ENCODE assay signal across 19 cellular contexts in genomic region chr19:41697198-41697855, GRCh38. TPM values are rescaled to one million over a fixed set of nuclear protein-coding genes. Genes with fewer than 3 reads are reported as not detected.
DNase-seq lines count a peak whose midpoint lies in the region; ATAC-seq and TF ChIP-seq lines count a peak whose summit lies in the region.
"Had no signal": no experiment of that assay in that cellular context is flagged by ENCODE, and none has a peak within 500 bp of the region (broad histone marks: within the 10 kb centered on the region; RNA-seq: fewer than 3 reads in every experiment).

No MANE protein-coding gene starts in this region.

- TF ChIP-seq CTCF in type B pancreatic cell (conservative IDR thresholded peaks at IDR 0.05): no peak

- H3K4me3 Mint-ChIP-seq in activated T-cell treated with anti-CD3 and anti-CD28 coated beads, Interleukin-2, amount 50 U/mL, for 24 hours: no peak overlapping the region
- no peak overlapping the region for H3K4me3 Mint-ChIP-seq in activated T-cell treated with anti-CD3 and anti-CD28 coated beads, Interleukin-2, amount 50 U/mL, for 4 hours
- H3K4me3 Mint-ChIP-seq in type B pancreatic cell: no peak overlapping the region
- H3K4me3 Mint-ChIP-seq: CD8-positive, alpha-beta T cell; HFFc6 had no signal

- no peak for ATAC-seq in activated T-cell treated with anti-CD3 and anti-CD28 coated beads, Interleukin-2, amount 50 U/mL, for 4 hours
- no peak for ATAC-seq in HG03354 (IDR thresholded peaks at IDR 0.05; ENCODE audit: poor library complexity, severe bottlenecking, unreplicated experiment)
- ATAC-seq: CD8-positive, alpha-beta T cell; PC-3 had no signal

- H3K4me1 Mint-ChIP-seq in activated T-cell treated with anti-CD3 and anti-CD28 coated beads, Interleukin-2, amount 50 U/mL, for 24 hours (ENCODE audit: low read depth): no peaks in the 10 kb centered on the region
- no peaks in the 10 kb centered on the region for H3K4me1 Mint-ChIP-seq in activated T-cell treated with anti-CD3 and anti-CD28 coated beads, Interleukin-2, amount 50 U/mL, for 4 hours (ENCODE audit: low read depth)
- H3K4me1 Mint-ChIP-seq in type B pancreatic cell (ENCODE audit: unreplicated experiment): no peaks in the 10 kb centered on the region

- no peaks in the 10 kb centered on the region for H3K9me3 Mint-ChIP-seq in activated T-cell treated with anti-CD3 and anti-CD28 coated beads, Interleukin-2, amount 50 U/mL, for 24 hours
- H3K9me3 Mint-ChIP-seq in activated T-cell treated with anti-CD3 and anti-CD28 coated beads, Interleukin-2, amount 50 U/mL, for 4 hours: peaks cover 11% of the 10 kb centered on the region
- peaks cover 9% of the 10 kb centered on the region for H3K9me3 Mint-ChIP-seq in type B pancreatic cell
- H3K9me3 Mint-ChIP-seq: HFFc6 had no signal

- no peaks in the 10 kb centered on the region for H3K36me3 Mint-ChIP-seq in activated T-cell treated with anti-CD3 and anti-CD28 coated beads, Interleukin-2, amount 50 U/mL, for 24 hours (ENCODE audit: low read depth)
- H3K36me3 Mint-ChIP-seq in activated T-cell treated with anti-CD3 and anti-CD28 coated beads, Interleukin-2, amount 50 U/mL, for 4 hours (ENCODE audit: insufficient read depth): no peaks in the 10 kb centered on the region
- H3K36me3 Mint-ChIP-seq in type B pancreatic cell: no peaks in the 10 kb centered on the region
- H3K36me3 Mint-ChIP-seq: CD8-positive, alpha-beta T cell had no signal

- peaks cover 46% of the 10 kb centered on the region for H3K27me3 Mint-ChIP-seq in activated T-cell treated with anti-CD3 and anti-CD28 coated beads, Interleukin-2, amount 50 U/mL, for 24 hours
- peaks cover 39% of the 10 kb centered on the region for H3K27me3 Mint-ChIP-seq in activated T-cell treated with anti-CD3 and anti-CD28 coated beads, Interleukin-2, amount 50 U/mL, for 4 hours (ENCODE audit: low read depth)
- no peaks in the 10 kb centered on the region for H3K27me3 Mint-ChIP-seq in type B pancreatic cell

- H3K27ac Mint-ChIP-seq in activated T-cell treated with anti-CD3 and anti-CD28 coated beads, Interleukin-2, amount 50 U/mL, for 24 hours: no peak overlapping the region
- H3K27ac Mint-ChIP-seq in type B pancreatic cell: no peak overlapping the region
- H3K27ac Mint-ChIP-seq: CD8-positive, alpha-beta T cell; HFFc6 had no signal

- peak; percentile 13 for DNase-seq in activated T-cell treated with anti-CD3 and anti-CD28 coated beads, Interleukin-2, amount 50 U/mL, for 24 hours
- no peak for DNase-seq in activated T-cell treated with anti-CD3 and anti-CD28 coated beads, Interleukin-2, amount 50 U/mL, for 4 hours
- peak; percentile 3 for DNase-seq in activated CD8-positive, alpha-beta memory T cell treated with anti-CD3 and anti-CD28 coated beads, Interleukin-2, amount 50 U/mL, for 4 hours
- DNase-seq in mesenteric fat pad (ENCODE audit: low spot score) (peak; percentile 33), type B pancreatic cell (ENCODE audit: extremely low spot score, unreplicated experiment) (peak; percentile 58), glomerular visceral epithelial cell (ENCODE audit: extremely low spot score) (no peak)
- DNase-seq in activated CD4-positive, alpha-beta T cell treated with anti-CD3 and anti-CD28 coated beads, Interleukin-2, amount 50 U/mL, for 4 hours: no peak
- DNase-seq: 8988T, HFFc6, NCI-H1092, NCI-H146, NCI-H2081, NCI-H510A, NCI-H774, PC-3 had no signal

RNA-seq across cellular contexts. Expression of gene CEACAM7, which starts 9.3 kb away (rescaled TPM):
- total RNA-seq in activated T-cell treated with anti-CD3 and anti-CD28 coated beads, Interleukin-2, amount 50 U/mL, for 4 hours: under 1 TPM in 1 of 3 donors, not detected in 2; 0.25 TPM
- total RNA-seq in mesenteric fat pad (not detected), type B pancreatic cell (ENCODE audit: low replicate concordance) (4.4 and 8.0 TPM in 2 replicates)
- total RNA-seq: CD8-positive, alpha-beta T cell; H4; HFFc6; MCF 10A; PC-3 had no signal

RNA-seq across cellular contexts. Expression of gene CEACAM5, which starts 11.1 kb away (rescaled TPM):
- total RNA-seq in activated T-cell treated with anti-CD3 and anti-CD28 coated beads, Interleukin-2, amount 50 U/mL, for 4 hours: under 1 TPM; 0.30 to 0.46 (median 0.37) TPM
- total RNA-seq in mesenteric fat pad (0.35 TPM), type B pancreatic cell (ENCODE audit: low replicate concordance) (13.5 and 13.9 TPM in 2 replicates)
- total RNA-seq: CD8-positive, alpha-beta T cell; H4; MCF 10A had no signal

RNA-seq across cellular contexts. Expression of gene CEACAM6, which starts 58.0 kb away (rescaled TPM):
- total RNA-seq in activated T-cell treated with anti-CD3 and anti-CD28 coated beads, Interleukin-2, amount 50 U/mL, for 4 hours: under 1 TPM; 0.23 to 0.27 (median 0.26) TPM
- total RNA-seq in mesenteric fat pad: 0.22 TPM
- total RNA-seq in type B pancreatic cell (ENCODE audit: low replicate concordance): 29.8 and 76.1 TPM in 2 replicates
- total RNA-seq: CD8-positive, alpha-beta T cell; H4; HFFc6; MCF 10A had no signal

Comparison
In these comparisons a context has a peak if more than half of its experiments do, and no peak if none do; other contexts are left out.
1. DNase-seq: peak in activated T-cell treated with anti-CD3 and anti-CD28 coated beads, Interleukin-2, amount 50 U/mL, for 24 hours (single experiment), activated CD8-positive, alpha-beta memory T cell treated with anti-CD3 and anti-CD28 coated beads, Interleukin-2, amount 50 U/mL, for 4 hours (single experiment), mesenteric fat pad (single experiment) and type B pancreatic cell (single experiment); none in activated T-cell treated with anti-CD3 and anti-CD28 coated beads, Interleukin-2, amount 50 U/mL, for 4 hours (single experiment), glomerular visceral epithelial cell (single experiment) and activated CD4-positive, alpha-beta T cell treated with anti-CD3 and anti-CD28 coated beads, Interleukin-2, amount 50 U/mL, for 4 hours (0 of 2).
2. RNA of gene CEACAM6, which starts 58.0 kb away (total RNA-seq): 29.8 to 76.1 TPM in type B pancreatic cell; 0.23 to 0.27 TPM in activated T-cell treated with anti-CD3 and anti-CD28 coated beads, Interleukin-2, amount 50 U/mL, for 4 hours and 0.22 TPM in mesenteric fat pad (single experiment); every median in the first group is over 10 times any median in the second.